ENCODE assay signal across 8 cellular contexts in genomic region chr1:160291248-160292220, GRCh38. TPM values are rescaled to one million over a fixed set of nuclear protein-coding genes. Genes with fewer than 3 reads are reported as not detected.
DNase-seq lines count a peak whose midpoint lies in the region; ATAC-seq, FAIRE-seq and TF ChIP-seq lines count a peak whose summit lies in the region.

No MANE protein-coding gene starts in this region.

- H3K4me3 Mint-ChIP-seq in activated naive CD8-positive, alpha-beta T cell treated with anti-CD3 and anti-CD28 coated beads, Interleukin-2, amount 10 ng/mL, durations not matched to agents 7 days and 5 days, result no peak overlapping the region
- no peak overlapping the region for H3K4me3 Mint-ChIP-seq in progenitor cell of endocrine pancreas (ENCODE audit: low read depth)

- peak; percentile 69 for ATAC-seq in GM21786 (IDR thresholded peaks at IDR 0.05; ENCODE audit: unreplicated experiment)
- peak; percentile 89 for ATAC-seq in activated naive CD8-positive, alpha-beta T cell treated with anti-CD3 and anti-CD28 coated beads, Interleukin-2, amount 10 ng/mL, durations not matched to agents 7 days and 5 days (ENCODE audit: low read depth)
- peak; percentile 85 for ATAC-seq in Right ventricle myocardium inferior

- POLR2A ChIA-PET in activated naive CD8-positive, alpha-beta T cell treated with anti-CD3 and anti-CD28 coated beads, Interleukin-2, amount 10 ng/mL, durations not matched to agents 7 days and 5 days (lab: Charles Lee), result interaction anchor here (1.2 to 2.0 kb wide), 5 partner anchors 29 to 193 kb away, joined by 3 to 8 read pairs (median 6); partner anchors contain the start of genes DCAF8, IGSF8 and PEA15

- intact Hi-C loops in Right ventricle myocardium inferior (cut with DNase I), result loop anchor here (1.0 to 5.0 kb wide), 3 partner anchors 46 to 191 kb away; no protein-coding TSS in a partner anchor

- H3K27ac Mint-ChIP-seq in activated naive CD8-positive, alpha-beta T cell treated with anti-CD3 and anti-CD28 coated beads, Interleukin-2, amount 10 ng/mL, durations not matched to agents 7 days and 5 days, result peak overlapping the region; percentile 14
- H3K27ac Mint-ChIP-seq in progenitor cell of endocrine pancreas, result no peak overlapping the region

- DNase-seq in COR-L47 (lab: John Stamatoyannopoulos, UW) (peak; percentile 51), NCI-H1105 (lab: John Stamatoyannopoulos, UW) (peak; percentile 60), SKM-1 treated with dmso at 0.1 percent for 144 hours (lab: John Stamatoyannopoulos, UW; ENCODE audit: unreplicated experiment) (peak; percentile 51), Right ventricle myocardium inferior (ENCODE audit: missing footprints) (no peak), progenitor cell of endocrine pancreas (ENCODE audit: low spot score, unreplicated experiment) (peak; percentile 16), urothelium cell line (ENCODE audit: low spot score) (peak; percentile 64)
- DNase-seq in activated naive CD8-positive, alpha-beta T cell treated with anti-CD3 and anti-CD28 coated beads, Interleukin-2, amount 10 ng/mL, durations not matched to agents 7 days and 5 days, result peak; percentile 43

- H3K4me1 Mint-ChIP-seq in activated naive CD8-positive, alpha-beta T cell treated with anti-CD3 and anti-CD28 coated beads, Interleukin-2, amount 10 ng/mL, durations not matched to agents 7 days and 5 days, result peaks cover 3% of the 10 kb centered on the region
- no peaks in the 10 kb centered on the region for H3K4me1 Mint-ChIP-seq in progenitor cell of endocrine pancreas (ENCODE audit: low read depth)

- FAIRE-seq in urothelium cell line (lab: Jason Lieb, UNC), result peak; percentile 66

- H3K27me3 Mint-ChIP-seq in activated naive CD8-positive, alpha-beta T cell treated with anti-CD3 and anti-CD28 coated beads, Interleukin-2, amount 10 ng/mL, durations not matched to agents 7 days and 5 days, result no peaks in the 10 kb centered on the region
- H3K27me3 Mint-ChIP-seq in progenitor cell of endocrine pancreas, result no peaks in the 10 kb centered on the region

- no peaks in the 10 kb centered on the region for H3K9me3 Mint-ChIP-seq in activated naive CD8-positive, alpha-beta T cell treated with anti-CD3 and anti-CD28 coated beads, Interleukin-2, amount 10 ng/mL, durations not matched to agents 7 days and 5 days
- H3K9me3 Mint-ChIP-seq in progenitor cell of endocrine pancreas (ENCODE audit: low read depth), result no peaks in the 10 kb centered on the region

- H3K36me3 Mint-ChIP-seq in activated naive CD8-positive, alpha-beta T cell treated with anti-CD3 and anti-CD28 coated beads, Interleukin-2, amount 10 ng/mL, durations not matched to agents 7 days and 5 days, result peaks cover 15% of the 10 kb centered on the region
- H3K36me3 Mint-ChIP-seq in progenitor cell of endocrine pancreas (ENCODE audit: insufficient read depth), result peaks cover 27% of the 10 kb centered on the region

- TF ChIP-seq CTCF in progenitor cell of endocrine pancreas (IDR thresholded peaks at IDR 0.05; ENCODE audit: unreplicated experiment), result peak; percentile 78

RNA-seq across cellular contexts. Expression of gene PEX19, which starts 6.6 kb away (rescaled TPM):
- total RNA-seq in activated naive CD8-positive, alpha-beta T cell treated with anti-CD3 and anti-CD28 coated beads, Interleukin-2, amount 10 ng/mL, durations not matched to agents 7 days and 5 days, result 10 to 100 TPM; 59.0 to 65.4 TPM
- total RNA-seq in Right ventricle myocardium inferior, result 102 TPM
- 73.8 and 74.8 TPM in 2 replicates for total RNA-seq in progenitor cell of endocrine pancreas

RNA-seq across cellular contexts. Expression of gene DCAF8, which starts 29.2 kb away (rescaled TPM):
- 100 to 1,000 TPM; 147 to 150 TPM for total RNA-seq in activated naive CD8-positive, alpha-beta T cell treated with anti-CD3 and anti-CD28 coated beads, Interleukin-2, amount 10 ng/mL, durations not matched to agents 7 days and 5 days
- 142 TPM for total RNA-seq in Right ventricle myocardium inferior
- total RNA-seq in progenitor cell of endocrine pancreas, result 167 and 172 TPM in 2 replicates

RNA-seq across cellular contexts. Expression of gene COPA, which starts 51.5 kb away (rescaled TPM):
- total RNA-seq in activated naive CD8-positive, alpha-beta T cell treated with anti-CD3 and anti-CD28 coated beads, Interleukin-2, amount 10 ng/mL, durations not matched to agents 7 days and 5 days, result 100 to 1,000 TPM; 119 to 137 TPM
- total RNA-seq in Right ventricle myocardium inferior, result 84.2 TPM
- 143 and 151 TPM in 2 replicates for total RNA-seq in progenitor cell of endocrine pancreas

RNA-seq across cellular contexts. Expression of gene NCSTN, which starts 51.6 kb away (rescaled TPM):
- 10 to 100 TPM; 66.6 to 67.1 TPM for total RNA-seq in activated naive CD8-positive, alpha-beta T cell treated with anti-CD3 and anti-CD28 coated beads, Interleukin-2, amount 10 ng/mL, durations not matched to agents 7 days and 5 days
- total RNA-seq in Right ventricle myocardium inferior, result 66.7 TPM
- 139 and 142 TPM in 2 replicates for total RNA-seq in progenitor cell of endocrine pancreas
